Comparison of ENCODE assay signal across 19 cellular contexts in the genomic region with DNA sequence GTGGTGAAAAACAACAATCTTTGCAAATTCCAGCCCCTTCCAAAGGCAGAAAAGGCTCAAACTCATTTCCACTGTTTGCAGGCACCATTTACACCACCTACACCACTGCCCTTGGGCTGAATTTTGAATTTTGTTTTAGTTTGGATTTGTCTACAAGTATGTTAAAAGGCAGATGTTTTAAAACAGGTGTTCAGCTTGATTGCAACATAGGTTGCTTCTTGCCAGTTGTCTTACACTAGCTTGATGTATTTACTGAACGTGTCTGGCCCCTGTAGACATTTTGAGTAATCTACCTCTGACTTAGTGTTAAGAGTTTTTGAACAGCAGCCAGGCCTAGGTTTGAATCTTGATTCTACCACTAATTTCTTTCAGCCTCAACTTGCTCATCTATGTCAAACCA.
DNase-seq lines count a peak whose midpoint lies in the region; ATAC-seq and TF ChIP-seq lines count a peak whose summit lies in the region.
"Had no signal": no experiment of that assay in that cellular context is flagged by ENCODE, and none has a peak within 500 bp of the region (broad histone marks: within the 10 kb centered on the region; RNA-seq: fewer than 3 reads in every experiment).

No MANE protein-coding gene starts in this region.

- H3K4me1 ChIP-seq in left lung (no peaks in the 10 kb centered on the region), psoas muscle (peaks cover 6% of the 10 kb centered on the region), right cardiac atrium (ENCODE audit: control insufficient read depth, insufficient read depth, low read length) (no peaks in the 10 kb centered on the region)

- H3K27me3 ChIP-seq in left lung (no peaks in the 10 kb centered on the region), psoas muscle (ENCODE audit: insufficient read depth in 3 of 3, low read length in 2 of 3) (no peaks in the 10 kb centered on the region), right cardiac atrium (ENCODE audit: control insufficient read depth, insufficient read depth) (no peaks in the 10 kb centered on the region)

- TF ChIP-seq CTCF in left lung (IDR thresholded peaks at IDR 0.05) (no peak), psoas muscle (IDR thresholded peaks at IDR 0.05) (no peak)

- no peaks in the 10 kb centered on the region for H3K9me3 ChIP-seq in left lung
- H3K9me3 ChIP-seq in psoas muscle: no peaks in the 10 kb centered on the region
- H3K9me3 ChIP-seq in right cardiac atrium (ENCODE audit: control insufficient read depth, low read length): no peaks in the 10 kb centered on the region
- H3K9me3 ChIP-seq: SK-N-SH had no signal

- H3K4me3 ChIP-seq in left lung: no peak overlapping the region
- no peak overlapping the region for H3K4me3 ChIP-seq in psoas muscle
- H3K4me3 ChIP-seq in right cardiac atrium (ENCODE audit: low read length): no peak overlapping the region

- DNase-seq in HCEC 1CT: peak; percentile 15
- DNase-seq in amniotic epithelial cell (ENCODE audit: low read depth): peak; percentile 58
- no peak for DNase-seq in left lung
- DNase-seq in psoas muscle: no peak
- DNase-seq in Right ventricle myocardium inferior (ENCODE audit: missing footprints): no peak
- no peak for DNase-seq in inferior parietal cortex (ENCODE audit: extremely low spot score)
- DNase-seq in right cardiac atrium: no peak
- DNase-seq: C1 segment of cervical spinal cord; CD8-positive, alpha-beta memory T cell; DMS79 treated with DMSO at 0.1 percent for 48 hours; H7; NCI-H1092; NCI-H1436 treated with DMSO at 0.1 percent for 48 hours; NCI-H2081 treated with DMSO at 0.1 percent for 48 hours; NK-92 treated with Interleukin-12 subunit alpha and Interleukin-12 subunit beta, amount 100 ng/mL, for 24 hours; SHP77 treated with DMSO at 0.1 percent for 48 hours; SK-N-SH had no signal

- ATAC-seq in left lung (peak; percentile 34), psoas muscle (peak; percentile 62 to 88 (median 66)), Right ventricle myocardium inferior (no peak), GM21390 (IDR thresholded peaks at IDR 0.05; ENCODE audit: unreplicated experiment) (no peak), right cardiac atrium (no peak)

- WGBS in psoas muscle, 3 donors: 16 to 35% (median 17%) methylated on average over 1 of the region's 1 CpG
- 57% methylated on average over 1 of the region's 1 CpG for WGBS in right cardiac atrium

- H3K36me3 ChIP-seq in left lung: no peaks in the 10 kb centered on the region
- H3K36me3 ChIP-seq in psoas muscle (ENCODE audit: insufficient read depth in 1 of 2, low read depth in 1 of 2): no peaks in the 10 kb centered on the region

- intact Hi-C loops in left lung (cut with DNase I): no loop called here
- intact Hi-C loops in psoas muscle (cut with DNase I): no loop called here
- intact Hi-C loops in Right ventricle myocardium inferior (cut with DNase I): no loop called here
- intact Hi-C loops in right cardiac atrium (cut with DNase I): no loop called here

- no peak overlapping the region for H3K27ac ChIP-seq in left lung
- H3K27ac ChIP-seq in psoas muscle: peak overlapping the region; percentile 21
- H3K27ac ChIP-seq in right cardiac atrium (ENCODE audit: low read length): no peak overlapping the region
- H3K27ac ChIP-seq: KMS-11 had no signal

Comparison
In these comparisons a context has a peak if more than half of its experiments do, and no peak if none do; other contexts are left out.
1. DNase-seq: peak in HCEC 1CT (single experiment) and amniotic epithelial cell (single experiment); none in left lung (0 of 2), psoas muscle (0 of 2), Right ventricle myocardium inferior (single experiment), inferior parietal cortex (single experiment) and right cardiac atrium (0 of 3).
2. ATAC-seq: peak in left lung (single experiment) and psoas muscle (4 of 4); none in Right ventricle myocardium inferior (single experiment), GM21390 (single experiment) and right cardiac atrium (0 of 2).